ENCODE assay signal across 7 cellular contexts in the genomic region with DNA sequence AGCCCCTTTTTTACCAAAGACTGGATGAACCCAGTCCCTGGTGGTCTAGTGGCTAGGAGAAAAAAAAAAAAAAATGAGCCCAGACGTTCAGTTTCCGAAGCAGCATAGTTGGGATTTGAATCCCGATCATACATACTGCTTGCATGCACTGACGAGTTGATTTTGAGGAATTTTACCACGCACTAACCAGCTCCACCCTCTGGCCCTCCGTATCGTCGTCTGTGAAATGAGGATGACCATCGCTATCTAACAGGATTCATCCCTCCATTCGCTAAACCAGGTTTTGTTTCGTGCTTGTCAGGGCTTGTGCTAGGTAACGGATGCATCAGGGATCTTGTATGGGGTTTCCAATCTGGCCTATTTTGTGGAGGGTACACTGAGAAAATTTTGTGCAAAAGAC. TPM values are rescaled to one million over a fixed set of nuclear protein-coding genes. Genes with fewer than 3 reads are reported as not detected.
DNase-seq lines count a peak whose midpoint lies in the region; ATAC-seq and TF ChIP-seq lines count a peak whose summit lies in the region.

No MANE protein-coding gene starts in this region.

- no peaks in the 10 kb centered on the region for H3K4me1 ChIP-seq in colonic mucosa

- H3K4me3 Mint-ChIP-seq in mesothelial cell of epicardium: peak overlapping the region; percentile 88

- H3K9ac ChIP-seq in colonic mucosa (ENCODE audit: low read depth in 2 of 2, low read length in 2 of 2): peak overlapping the region; percentile 94 to 96

- no peaks in the 10 kb centered on the region for H3K27me3 ChIP-seq in colonic mucosa

- no peaks in the 10 kb centered on the region for H3K9me3 Mint-ChIP-seq in mesothelial cell of epicardium

- no peaks in the 10 kb centered on the region for H3K36me3 ChIP-seq in colonic mucosa

- intact Hi-C loops in colonic mucosa (cut with DNase I): loop anchor here (10.0 kb wide), 1 partner anchor 1068 kb away; no protein-coding TSS in a partner anchor

- peaks cover 22% of the 10 kb centered on the region for H3K4me1 Mint-ChIP-seq in mesothelial cell of epicardium

- no peak for ATAC-seq in HG03280 (IDR thresholded peaks at IDR 0.05; ENCODE audit: unreplicated experiment)

- DNase-seq in NCI-H69 (lab: John Stamatoyannopoulos, UW) (peak; percentile 38), colonic mucosa (no peak), mesothelial cell of epicardium (ENCODE audit: low spot score in 2 of 2, unreplicated experiment in 2 of 2) (no peak), GM19240 (ENCODE audit: insufficient read length, low spot score) (no peak), NCI-H446 (lab: John Stamatoyannopoulos, UW) (no peak)

- H3K27me3 Mint-ChIP-seq in mesothelial cell of epicardium (ENCODE audit: low read depth): no peaks in the 10 kb centered on the region

- peak overlapping the region; percentile 95 for H3K27ac ChIP-seq in colonic mucosa

- peak overlapping the region; percentile 86 for H3K27ac Mint-ChIP-seq in mesothelial cell of epicardium

- H3K4me3 ChIP-seq in GM08714 (ENCODE audit: low read length) (peak overlapping the region; percentile 97), colonic mucosa (peak overlapping the region; percentile 74)

- H3K36me3 Mint-ChIP-seq in mesothelial cell of epicardium: peaks cover 24% of the 10 kb centered on the region

- H3K9me3 ChIP-seq in colonic mucosa: no peaks in the 10 kb centered on the region

- no peak for TF ChIP-seq CTCF in colonic mucosa (IDR thresholded peaks at IDR 0.05)
- no peak for TF ChIP-seq CTCF in mesothelial cell of epicardium (IDR thresholded peaks at IDR 0.05; ENCODE audit: unreplicated experiment)

RNA-seq across cellular contexts. Expression of gene PTS, which starts 0.8 kb away (rescaled TPM):
- total RNA-seq in colonic mucosa (10 to 100 TPM; 33.3 to 34.6 TPM), mesothelial cell of epicardium (54.9 to 59.3 TPM (median 56.2 TPM) in 3 replicates)

RNA-seq across cellular contexts. Expression of gene PLET1, which starts 33.7 kb away (rescaled TPM):
- total RNA-seq in colonic mucosa (not detected), mesothelial cell of epicardium (not detected in 3 replicates)

RNA-seq across cellular contexts. Expression of gene BCO2, which starts 51.7 kb away (rescaled TPM):
- total RNA-seq in colonic mucosa (1 to 10 TPM; 1.7 to 6.0 TPM), mesothelial cell of epicardium (38.2 to 43.4 TPM (median 38.9 TPM) in 3 replicates)

RNA-seq across cellular contexts. Expression of gene TEX12, which starts 59.8 kb away (rescaled TPM):
- total RNA-seq in colonic mucosa: under 1 TPM in 1 of 2 donors, not detected in 1; 0.42 TPM
- 0.36 to 0.65 TPM in 2 of 3 replicates, not detected in the other for total RNA-seq in mesothelial cell of epicardium
